In the genomic region with DNA sequence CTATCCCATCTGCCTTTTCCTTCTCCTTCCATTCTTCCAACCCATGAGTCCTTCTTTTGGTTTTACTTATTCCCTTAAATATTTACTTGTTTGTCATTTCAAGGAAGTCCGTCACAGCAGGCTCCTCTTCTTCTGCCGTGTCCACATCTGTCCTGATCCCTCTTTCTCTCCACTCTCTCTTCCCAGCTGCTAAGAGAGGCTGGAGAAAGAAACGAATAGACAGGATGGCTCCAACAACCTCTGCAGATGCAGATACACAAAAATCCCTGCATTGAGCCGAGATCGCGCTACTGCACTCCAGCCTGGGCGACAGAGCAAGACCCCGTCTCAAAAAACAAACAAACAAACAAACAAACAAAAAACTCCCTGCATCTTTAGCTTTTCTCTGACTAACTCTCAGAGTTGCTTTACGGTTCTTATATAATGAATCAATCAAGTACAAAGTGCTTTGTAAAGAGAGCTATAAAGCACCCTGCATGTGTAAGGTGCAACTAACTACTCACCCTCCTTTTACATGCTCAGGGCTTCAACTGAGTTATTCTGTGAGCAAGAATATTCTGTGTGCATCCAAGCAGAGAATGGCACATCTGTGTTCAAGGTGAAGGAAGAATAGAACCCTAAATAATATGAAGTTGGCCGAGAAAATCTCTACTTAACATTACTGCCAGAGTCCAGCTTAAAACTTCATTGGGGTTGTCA, we compare ENCODE assay signal across 8 cellular contexts. TPM values are rescaled to one million over a fixed set of nuclear protein-coding genes. Genes with fewer than 3 reads are reported as not detected.
DNase-seq lines count a peak whose midpoint lies in the region; ATAC-seq and TF ChIP-seq lines count a peak whose summit lies in the region.

No MANE protein-coding gene starts in this region.

- no peaks in the 10 kb centered on the region for H3K9me3 ChIP-seq in CD4-positive, alpha-beta T cell (ENCODE audit: control insufficient read depth, low read length)

- intact Hi-C loops in CD4-positive, alpha-beta T cell (cut with DNase I, micrococcal nuclease) = loop anchor here in 1 of 2 experiments (5.0 to 10.0 kb wide), 2 partner anchors 145 to 637 kb away; no protein-coding TSS in a partner anchor

- peaks cover 41% of the 10 kb centered on the region for H3K4me1 Mint-ChIP-seq in CD4-positive, alpha-beta T cell (ENCODE audit: low read depth)
- peaks cover 52% of the 10 kb centered on the region for H3K4me1 Mint-ChIP-seq in nephron progenitor cell

- H3K27me3 Mint-ChIP-seq in CD4-positive, alpha-beta T cell = peaks cover 9% of the 10 kb centered on the region
- peaks cover 6% of the 10 kb centered on the region for H3K27me3 Mint-ChIP-seq in nephron progenitor cell (ENCODE audit: low read depth, poor library complexity)

- no peaks in the 10 kb centered on the region for H3K27me3 ChIP-seq in CD4-positive, alpha-beta T cell (ENCODE audit: control insufficient read depth, insufficient read depth, low read length)

- no peak overlapping the region for H3K27ac ChIP-seq in CD4-positive, alpha-beta T cell (ENCODE audit: low read depth, low read length)

- H3K4me3 ChIP-seq in choroid plexus epithelial cell (ENCODE audit: low read depth, low read length) = peak overlapping the region; percentile 90

- H3K27ac Mint-ChIP-seq in CD4-positive, alpha-beta T cell = peak overlapping the region; percentile 37
- H3K27ac Mint-ChIP-seq in nephron progenitor cell = no peak overlapping the region

- no peaks in the 10 kb centered on the region for H3K9me3 Mint-ChIP-seq in CD4-positive, alpha-beta T cell
- H3K9me3 Mint-ChIP-seq in nephron progenitor cell = peaks cover 40% of the 10 kb centered on the region

- ATAC-seq in CD4-positive, alpha-beta T cell (ENCODE audit: poor library complexity) = no peak
- ATAC-seq in HG03442 (IDR thresholded peaks at IDR 0.05; ENCODE audit: unreplicated experiment) = peak; percentile 4

- no peak for TF ChIP-seq CTCF in CD4-positive, alpha-beta T cell (IDR thresholded peaks at IDR 0.05)
- TF ChIP-seq CTCF in choroid plexus epithelial cell (conservative IDR thresholded peaks at IDR 0.05; ENCODE audit: low read depth, low read length) = no peak
- TF ChIP-seq CTCF in nephron progenitor cell (IDR thresholded peaks at IDR 0.05) = no peak

- no peak for DNase-seq in CD4-positive, alpha-beta T cell
- DNase-seq in choroid plexus epithelial cell (ENCODE audit: low read depth) (no peak), nephron progenitor cell (no peak), mesenteric fat pad (ENCODE audit: low spot score) (no peak), NCI-H1436 (lab: John Stamatoyannopoulos, UW) (no peak), KG1 (lab: John Stamatoyannopoulos, UW) (no peak)
- DNase-seq in stimulated activated CD4-positive, alpha-beta T cell treated with anti-CD3 and anti-CD28 coated beads, Interleukin-4, amount 100 ng/mL, for 4 hours = no peak

- peak overlapping the region; percentile 84 for H3K4me3 Mint-ChIP-seq in CD4-positive, alpha-beta T cell
- H3K4me3 Mint-ChIP-seq in nephron progenitor cell = peak overlapping the region; percentile 90

- POLR2A ChIA-PET in CD4-positive, alpha-beta T cell (lab: Charles Lee) = interaction anchor here (0.7 to 3.6 kb wide), 7 partner anchors 10 to 645 kb away, joined by 3 to 17 read pairs (median 3); a partner anchor contains a TSS

- H3K36me3 Mint-ChIP-seq in CD4-positive, alpha-beta T cell (ENCODE audit: low read depth) = no peaks in the 10 kb centered on the region
- peaks cover 39% of the 10 kb centered on the region for H3K36me3 Mint-ChIP-seq in nephron progenitor cell (ENCODE audit: low read depth)

- CTCF ChIA-PET in CD4-positive, alpha-beta T cell (lab: Charles Lee) = interaction anchor here (0.7 kb wide), 1 partner anchor 392 kb away, joined by 3 read pairs; no protein-coding TSS in a partner anchor

RNA-seq across cellular contexts. Expression of a gene that starts 3.8 kb away (rescaled TPM):
- not detected for total RNA-seq in CD4-positive, alpha-beta T cell
- 0.61 TPM for total RNA-seq in mesenteric fat pad
